10 cellular contexts compared by ENCODE assay signal in genomic region chr19:16339361-16339725, GRCh38. TPM values are rescaled to one million over a fixed set of nuclear protein-coding genes. Genes with fewer than 3 reads are reported as not detected.
DNase-seq lines count a peak whose midpoint lies in the region; ATAC-seq and TF ChIP-seq lines count a peak whose summit lies in the region.
"Had no signal": no experiment of that assay in that cellular context is flagged by ENCODE, and none has a peak within 500 bp of the region (broad histone marks: within the 10 kb centered on the region; RNA-seq: fewer than 3 reads in every experiment).

No MANE protein-coding gene starts in this region.

- POLR2A ChIA-PET in CD8-positive, alpha-beta memory T cell (lab: Charles Lee): interaction anchor here (1.0 to 8.7 kb wide), 11 partner anchors 8 to 44 kb away, joined by 3 to 137 read pairs (median 8); partner anchors contain the start of gene KLF2
- POLR2A ChIA-PET in activated CD8-positive, alpha-beta T cell treated with anti-CD3 and anti-CD28 coated beads for 36 hours (lab: Charles Lee): interaction anchor here (0.7 to 2.1 kb wide), 9 partner anchors 11 to 103 kb away, joined by 3 to 26 read pairs (median 6); no protein-coding TSS in a partner anchor

- H3K4me3 Mint-ChIP-seq in CD8-positive, alpha-beta memory T cell: peak overlapping the region; percentile 76 to 94 (median 88)
- H3K4me3 Mint-ChIP-seq in activated CD8-positive, alpha-beta T cell treated with anti-CD3 and anti-CD28 coated beads for 36 hours: no peak overlapping the region
- H3K4me3 Mint-ChIP-seq in mesothelial cell of epicardium: no peak overlapping the region
- H3K4me3 Mint-ChIP-seq in neural progenitor cell: no peak overlapping the region
- H3K4me3 Mint-ChIP-seq: neural crest cell had no signal

- TF ChIP-seq CTCF in activated CD8-positive, alpha-beta T cell treated with anti-CD3 and anti-CD28 coated beads for 36 hours (IDR thresholded peaks at IDR 0.05): no peak
- TF ChIP-seq CTCF in mesothelial cell of epicardium (IDR thresholded peaks at IDR 0.05; ENCODE audit: unreplicated experiment) (no peak), neural progenitor cell (IDR thresholded peaks at IDR 0.05) (no peak)

- H3K9me3 Mint-ChIP-seq in CD8-positive, alpha-beta memory T cell: no peaks in the 10 kb centered on the region
- H3K9me3 Mint-ChIP-seq in activated CD8-positive, alpha-beta T cell treated with anti-CD3 and anti-CD28 coated beads for 36 hours: peaks cover 2% of the 10 kb centered on the region
- H3K9me3 Mint-ChIP-seq in mesothelial cell of epicardium (no peaks in the 10 kb centered on the region), neural progenitor cell (no peaks in the 10 kb centered on the region)
- H3K9me3 Mint-ChIP-seq: neural crest cell had no signal

- H3K4me1 Mint-ChIP-seq in CD8-positive, alpha-beta memory T cell: peaks cover 61 to 67% (median 66%) of the 10 kb centered on the region in 3 donors
- H3K4me1 Mint-ChIP-seq in activated CD8-positive, alpha-beta T cell treated with anti-CD3 and anti-CD28 coated beads for 36 hours (ENCODE audit: low read depth): peaks cover 53% of the 10 kb centered on the region
- H3K4me1 Mint-ChIP-seq in mesothelial cell of epicardium (peaks cover 17% of the 10 kb centered on the region), neural progenitor cell (peaks cover 2% of the 10 kb centered on the region)
- H3K4me1 Mint-ChIP-seq: neural crest cell had no signal

- H3K27ac ChIP-seq in ACC112 (ENCODE audit: low read depth, low read length): peak overlapping the region; percentile 62
- peak overlapping the region; percentile 50 for H3K27ac ChIP-seq in CD8-positive, alpha-beta memory T cell (ENCODE audit: low read depth, low read length)
- H3K27ac ChIP-seq in neural progenitor cell: no peak overlapping the region

- H3K36me3 ChIP-seq in ACC112 (ENCODE audit: insufficient read depth, low read length) (no peaks in the 10 kb centered on the region), neural progenitor cell (no peaks in the 10 kb centered on the region)
- H3K36me3 ChIP-seq in CD8-positive, alpha-beta memory T cell (ENCODE audit: insufficient read depth, low read length): no peaks in the 10 kb centered on the region

- peak; percentile 3 for ATAC-seq in activated CD8-positive, alpha-beta T cell treated with anti-CD3 and anti-CD28 coated beads for 36 hours

- no peaks in the 10 kb centered on the region for H4K20me1 ChIP-seq in neural progenitor cell (ENCODE audit: low read depth)

- in situ Hi-C loops in ACHN (cut with HindIII; ENCODE audit: low pct_ligation_motif_present, low pct_unique_long_range_greater_than_20kb, low sequenced_read_pairs): no loop called here

- H3K27me3 Mint-ChIP-seq in CD8-positive, alpha-beta memory T cell: no peaks in the 10 kb centered on the region
- peaks cover 8% of the 10 kb centered on the region for H3K27me3 Mint-ChIP-seq in activated CD8-positive, alpha-beta T cell treated with anti-CD3 and anti-CD28 coated beads for 36 hours
- peaks cover 2% of the 10 kb centered on the region for H3K27me3 Mint-ChIP-seq in mesothelial cell of epicardium (ENCODE audit: low read depth)
- peaks cover 2% of the 10 kb centered on the region for H3K27me3 Mint-ChIP-seq in neural progenitor cell (ENCODE audit: insufficient read depth, low read depth)

- peaks cover 17% of the 10 kb centered on the region for H3K4me1 ChIP-seq in ACC112 (ENCODE audit: control insufficient read depth, insufficient read depth, low read length, unreplicated experiment)
- H3K4me1 ChIP-seq in CD8-positive, alpha-beta memory T cell (ENCODE audit: insufficient read depth, low read length): peaks cover 73% of the 10 kb centered on the region
- no peaks in the 10 kb centered on the region for H3K4me1 ChIP-seq in neural progenitor cell

- H3K27me3 ChIP-seq in ACC112 (ENCODE audit: insufficient read depth, low read length) (no peaks in the 10 kb centered on the region), neural progenitor cell (no peaks in the 10 kb centered on the region)
- no peaks in the 10 kb centered on the region for H3K27me3 ChIP-seq in CD8-positive, alpha-beta memory T cell (ENCODE audit: insufficient read depth, low read length, poor library complexity, severe bottlenecking)

- H3K36me3 Mint-ChIP-seq in CD8-positive, alpha-beta memory T cell: no peaks in the 10 kb centered on the region
- no peaks in the 10 kb centered on the region for H3K36me3 Mint-ChIP-seq in activated CD8-positive, alpha-beta T cell treated with anti-CD3 and anti-CD28 coated beads for 36 hours (ENCODE audit: low read depth)
- H3K36me3 Mint-ChIP-seq in mesothelial cell of epicardium (peaks cover 1% of the 10 kb centered on the region), neural progenitor cell (no peaks in the 10 kb centered on the region)

- H2AFZ ChIP-seq in ACC112 (ENCODE audit: low read length, unreplicated experiment) (no peak overlapping the region), neural progenitor cell (replicated peaks) (no peak overlapping the region)

- DNase-seq in CD8-positive, alpha-beta memory T cell: no peak
- no peak for DNase-seq in activated CD8-positive, alpha-beta T cell treated with anti-CD3 and anti-CD28 coated beads for 36 hours
- DNase-seq in mesothelial cell of epicardium (ENCODE audit: low spot score in 2 of 2, unreplicated experiment in 2 of 2): no peak
- DNase-seq in head of caudate nucleus: no peak
- no peak for DNase-seq in mucosa of gallbladder (ENCODE audit: low spot score)
- no peak for DNase-seq in neural progenitor cell (ENCODE audit: low spot score)
- no peak for DNase-seq in ACHN
- DNase-seq: NCI-H1694 had no signal

- intact Hi-C loops in activated CD8-positive, alpha-beta T cell treated with anti-CD3 and anti-CD28 coated beads for 36 hours (cut with micrococcal nuclease): loop anchor here (10.0 kb wide), 1 partner anchor 265 kb away; the partner anchor contains the start of gene TPM4
- intact Hi-C loops in head of caudate nucleus (cut with DNase I): no loop called here

- CTCF ChIA-PET in CD8-positive, alpha-beta memory T cell (lab: Charles Lee): interaction anchor here (0.9 to 22.1 kb wide), 12 partner anchors 9 to 96 kb away, joined by 3 to 403 read pairs (median 4); partner anchors contain the start of gene KLF2
- CTCF ChIA-PET in activated CD8-positive, alpha-beta T cell treated with anti-CD3 and anti-CD28 coated beads for 36 hours (lab: Charles Lee): interaction anchor here (0.9 to 2.8 kb wide), 11 partner anchors 9 to 94 kb away, joined by 3 to 15 read pairs (median 5); no protein-coding TSS in a partner anchor

- H3K79me2 ChIP-seq in ACC112 (ENCODE audit: control insufficient read depth, insufficient read depth, low read length, unreplicated experiment) (no peaks in the 10 kb centered on the region), neural progenitor cell (ENCODE audit: low read depth) (no peaks in the 10 kb centered on the region)

- H3K4me2 ChIP-seq in neural progenitor cell: no peak overlapping the region

- H3K4me3 ChIP-seq in ACC112 (ENCODE audit: low read depth, low read length) (no peak overlapping the region), neural progenitor cell (no peak overlapping the region)
- peak overlapping the region; percentile 59 for H3K4me3 ChIP-seq in CD8-positive, alpha-beta memory T cell (ENCODE audit: low read length)

- no peaks in the 10 kb centered on the region for H3F3A ChIP-seq in neural progenitor cell (ENCODE audit: low read depth)

- no peak overlapping the region for H3K9ac ChIP-seq in neural progenitor cell

- no peaks in the 10 kb centered on the region for H3K9me3 ChIP-seq in CD8-positive, alpha-beta memory T cell (ENCODE audit: low read length)
- no peaks in the 10 kb centered on the region for H3K9me3 ChIP-seq in neural progenitor cell (ENCODE audit: low read depth)

- H3K27ac Mint-ChIP-seq in CD8-positive, alpha-beta memory T cell: peak overlapping the region; percentile 82 to 99 (median 96)
- H3K27ac Mint-ChIP-seq in activated CD8-positive, alpha-beta T cell treated with anti-CD3 and anti-CD28 coated beads for 36 hours: no peak overlapping the region
- peak overlapping the region; percentile 86 for H3K27ac Mint-ChIP-seq in mesothelial cell of epicardium
- no peak overlapping the region for H3K27ac Mint-ChIP-seq in neural progenitor cell

RNA-seq across cellular contexts. Expression of gene KLF2, which starts 14.7 kb away (rescaled TPM):
- total RNA-seq in CD8-positive, alpha-beta memory T cell: 10 to 100 TPM; 33.7 to 37.5 TPM
- polyA plus RNA-seq in CD8-positive, alpha-beta memory T cell: 219 TPM
- total RNA-seq in activated CD8-positive, alpha-beta T cell treated with anti-CD3 and anti-CD28 coated beads for 36 hours: 1 to 10 TPM in 1 of 2 experiments, under 1 TPM in 1; 0.94 to 1.0 TPM
- total RNA-seq in mesothelial cell of epicardium (10.9 to 12.8 TPM (median 12.3 TPM) in 3 replicates), mucosa of gallbladder (91.4 TPM), neural progenitor cell (ENCODE audit: low replicate concordance) (not detected in 2 replicates)

Comparison
In these comparisons a context has a peak if more than half of its experiments do, and no peak if none do; other contexts are left out.
1. H3K27ac Mint-ChIP-seq: peak in CD8-positive, alpha-beta memory T cell (8 of 8) and mesothelial cell of epicardium (single experiment); none in activated CD8-positive, alpha-beta T cell treated with anti-CD3 and anti-CD28 coated beads for 36 hours (single experiment) and neural progenitor cell (single experiment).
2. H3K4me3 Mint-ChIP-seq: peak in CD8-positive, alpha-beta memory T cell (7 of 7); none in activated CD8-positive, alpha-beta T cell treated with anti-CD3 and anti-CD28 coated beads for 36 hours (single experiment), mesothelial cell of epicardium (single experiment) and neural progenitor cell (single experiment).